24 cellular contexts compared by ENCODE assay signal in genomic region chr2:69125816-69126215, GRCh38.
"Had no signal": no experiment of that assay in that cellular context is flagged by ENCODE, and none has a peak within 500 bp of the region (broad histone marks: within the 10 kb centered on the region; RNA-seq: fewer than 3 reads in every experiment).

No MANE protein-coding gene starts in this region.

- H3K27ac ChIP-seq: colonic mucosa, dorsolateral prefrontal cortex, epithelial cell of prostate, esophagus squamous epithelium, gastrocnemius medialis, heart right ventricle, left lung, lower lobe of right lung had no signal

- ATAC-seq: esophagus mucosa, gastrocnemius medialis, heart right ventricle, left cardiac atrium, left lung, left ventricle myocardium superior, lower lobe of right lung, mucosa of descending colon had no signal

- DNase-seq: colonic mucosa; cortex of kidney; dorsolateral prefrontal cortex; effector CD4-positive, alpha-beta T cell; effector memory CD4-positive, alpha-beta T cell; erythroblast; esophagus squamous epithelium; foreskin fibroblast; foreskin melanocyte; gastrocnemius medialis; glutamatergic neuron; head of caudate nucleus; heart right ventricle; hippocampal formation; left cardiac atrium; left lung; left ventricle myocardium superior; lower lobe of right lung; mesenchymal stem cell; mucosa of descending colon had no signal

- H3K4me3 ChIP-seq: colonic mucosa, dorsolateral prefrontal cortex, esophagus squamous epithelium, gastrocnemius medialis, heart right ventricle, left lung, lower lobe of right lung, mucosa of descending colon had no signal

- H3K27me3 ChIP-seq: colonic mucosa, dorsolateral prefrontal cortex, esophagus squamous epithelium, gastrocnemius medialis, heart right ventricle, left lung had no signal

- H3K4me1 ChIP-seq: colonic mucosa, esophagus squamous epithelium, gastrocnemius medialis, left lung, lower lobe of right lung had no signal

- FAIRE-seq: islet of Langerhans, keratinocyte had no signal

- H3K36me3 ChIP-seq: colonic mucosa, gastrocnemius medialis, left lung had no signal

- H3K9me3 ChIP-seq: colonic mucosa, esophagus squamous epithelium, gastrocnemius medialis, heart right ventricle, left lung, lower lobe of right lung, mucosa of descending colon had no signal
